In the genomic region with DNA sequence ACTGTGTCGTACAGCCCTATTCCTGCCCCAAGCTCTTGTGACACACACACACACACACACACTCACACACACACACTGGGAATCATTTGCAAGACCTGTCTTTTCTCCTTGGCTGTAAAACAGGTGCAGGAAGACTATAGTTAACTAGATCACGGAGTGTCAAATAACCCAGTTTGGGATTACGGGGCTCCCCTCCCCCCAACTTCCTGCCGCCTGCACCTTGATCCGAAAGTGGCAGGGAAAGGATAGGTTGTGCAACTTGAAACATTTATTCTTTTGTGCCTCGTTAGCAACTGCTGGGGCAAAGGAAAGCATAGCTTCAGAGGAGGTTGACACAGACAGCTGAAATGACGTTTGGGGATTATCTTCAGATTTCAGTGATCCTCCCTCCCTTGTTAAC, we compare ENCODE assay signal across 15 cellular contexts.
DNase-seq lines count a peak whose midpoint lies in the region; ATAC-seq, FAIRE-seq and TF ChIP-seq lines count a peak whose summit lies in the region.
"Had no signal": no experiment of that assay in that cellular context is flagged by ENCODE, and none has a peak within 500 bp of the region (broad histone marks: within the 10 kb centered on the region; RNA-seq: fewer than 3 reads in every experiment).

No MANE protein-coding gene starts in this region.

- H3K4me1 ChIP-seq in Karpas-422 (ENCODE audit: low read length) (no peaks in the 10 kb centered on the region), H1 (replicated peaks in 1 of 4; ENCODE audit: control insufficient read depth in 3 of 4, insufficient read depth in 4 of 4, low read length in 3 of 4) (peaks cover 0 to 13% (median 10%) of the 10 kb centered on the region in 4 experiments; a peak in 6 of 7 replicates), thymus (ENCODE audit: control insufficient read depth, insufficient read depth, low read length) (peaks cover 3% of the 10 kb centered on the region)
- H3K4me1 ChIP-seq in naive thymus-derived CD4-positive, alpha-beta T cell (ENCODE audit: control insufficient read depth in 2 of 2, insufficient read depth in 2 of 2, low read length in 2 of 2), result no peaks in the 10 kb centered on the region

- no peak for TF ChIP-seq EP300 in H1 (IDR thresholded peaks at IDR 0.05; ENCODE audit: borderline replicate concordance in 1 of 2, low read depth in 2 of 2, low read length in 2 of 2)

- H3K9me3 ChIP-seq in Karpas-422 (ENCODE audit: low read length), result no peaks in the 10 kb centered on the region
- no peaks in the 10 kb centered on the region for H3K9me3 ChIP-seq in H1 (ENCODE audit: insufficient read depth in 2 of 2, low read depth in 1 of 2, low read length in 1 of 2)
- H3K9me3 ChIP-seq in thymus (ENCODE audit: control insufficient read depth), result no peaks in the 10 kb centered on the region
- H3K9me3 ChIP-seq in naive thymus-derived CD4-positive, alpha-beta T cell (ENCODE audit: control insufficient read depth in 2 of 3, low read length in 3 of 3), result peaks cover 0 to 10% (median 0%) of the 10 kb centered on the region in 3 experiments

- H2AFZ ChIP-seq in Karpas-422 (ENCODE audit: low read length) (no peak overlapping the region), H1 (ENCODE audit: low read length) (no peak overlapping the region)

- H4K20me1 ChIP-seq in Karpas-422 (ENCODE audit: insufficient read depth, low read depth, low read length) (no peaks in the 10 kb centered on the region), H1 (replicated peaks in 1 of 2; ENCODE audit: control insufficient read depth in 1 of 2, insufficient read depth in 2 of 2, low read length in 2 of 2) (no peaks in the 10 kb centered on the region)

- H3K23me2 ChIP-seq in H1 (ENCODE audit: low read depth, low read length), result no peaks in the 10 kb centered on the region; the same call in 1 of the 2 replicates

- H2BK15ac ChIP-seq in H1 (ENCODE audit: low read length), result peak overlapping the region; percentile 25; the same call in 1 of the 2 replicates

- H2BK20ac ChIP-seq in H1 (ENCODE audit: low read length), result peak overlapping the region; percentile 89; the same call in 1 of the 2 replicates

- TF ChIP-seq CTCF in H1 (IDR thresholded peaks at IDR 0.05; ENCODE audit: control extremely low read depth in 1 of 3, insufficient read depth in 1 of 3, low read depth in 1 of 3, low read length in 3 of 3), result no peak

- H3K4me1 Mint-ChIP-seq in naive thymus-derived CD4-positive, alpha-beta T cell, result peaks cover 0 to 10% (median 8%) of the 10 kb centered on the region in 7 donors
- H3K4me1 Mint-ChIP-seq: IgD-negative memory B cell had no signal

- TF ChIP-seq RAD21 in H1 (IDR thresholded peaks at IDR 0.05 in 1 of 2, conservative IDR thresholded peaks at IDR 0.05 in 1 of 2; ENCODE audit: low read depth in 2 of 2, low read length in 2 of 2), result no peak

- intact Hi-C loops in naive thymus-derived CD4-positive, alpha-beta T cell (cut with micrococcal nuclease), result no loop called here

- H3K4me3 ChIP-seq in Karpas-422 (ENCODE audit: low read length) (no peak overlapping the region), H1 (ENCODE audit: extremely low read depth in 1 of 4, insufficient read depth in 2 of 4, low read depth in 3 of 4, low read length in 4 of 4) (no peak overlapping the region), thymus (ENCODE audit: low read length) (no peak overlapping the region)
- H3K4me3 ChIP-seq in naive thymus-derived CD4-positive, alpha-beta T cell (ENCODE audit: low read length), result no peak overlapping the region

- peaks cover 0 to 4% (median 0%) of the 10 kb centered on the region in 5 donors for H3K36me3 Mint-ChIP-seq in naive thymus-derived CD4-positive, alpha-beta T cell
- H3K36me3 Mint-ChIP-seq: CD8-positive, alpha-beta T cell; IgD-negative memory B cell had no signal

- H3K79me1 ChIP-seq in H1 (ENCODE audit: low read depth, low read length), result no peaks in the 10 kb centered on the region

- CTCF ChIA-PET in H1 (lab: Charles Lee; ENCODE audit: partially characterized antibody), result interaction anchor here (0.9 to 2.4 kb wide), 8 partner anchors 8 to 178 kb away, joined by 3 to 9 read pairs (median 4); no protein-coding TSS in a partner anchor
- CTCF ChIA-PET in naive thymus-derived CD4-positive, alpha-beta T cell (lab: Charles Lee), result no interaction called here

- H4K8ac ChIP-seq in H1 (ENCODE audit: extremely low read depth, insufficient read depth, low read length), result no peak overlapping the region

- 44% methylated on average over 7 of the region's 7 CpGs; no CpG with 5 or more reads in 1 of the 2 experiments for WGBS in H1 (ENCODE audit: extremely low coverage in 1 of 2, insufficient coverage in 1 of 2, insufficient read length in 1 of 2, insufficient replicate concordance in 2 of 2, low coverage in 1 of 2, low lambda C conversion rate in 2 of 2, missing lambda C conversion rate in 1 of 2), 2 experiments
- WGBS in thymus, result 82% methylated on average over 7 of the region's 7 CpGs

- no peak overlapping the region for H4K5ac ChIP-seq in H1 (ENCODE audit: insufficient read length, low read depth, low read length)

- H3K23ac ChIP-seq in H1 (ENCODE audit: insufficient read length), result no peak overlapping the region

- H3K27ac ChIP-seq in Karpas-422 (ENCODE audit: low read length) (no peak overlapping the region), H1 (ENCODE audit: low read depth, low read length) (no peak overlapping the region), thymus (ENCODE audit: low read depth) (peak overlapping the region; percentile 33)
- no peak overlapping the region for H3K27ac ChIP-seq in naive thymus-derived CD4-positive, alpha-beta T cell (ENCODE audit: low read depth, low read length)

- H3K4me2 ChIP-seq in Karpas-422 (ENCODE audit: low read depth, low read length, poor library complexity, severe bottlenecking) (no peak overlapping the region), H1 (ENCODE audit: insufficient read depth in 1 of 2, low read depth in 2 of 2, low read length in 2 of 2) (peak overlapping the region; percentile 2 to 58; a peak in 3 of 4 replicates)

- H3K56ac ChIP-seq in H1 (replicated peaks; ENCODE audit: insufficient read length, low read depth, low read length), result no peak overlapping the region

- peak overlapping the region; percentile 14 for H4K91ac ChIP-seq in H1 (replicated peaks; ENCODE audit: insufficient read length, low read length)

- no peaks in the 10 kb centered on the region for H3K27me3 ChIP-seq in Karpas-422 (ENCODE audit: low read length)
- H3K27me3 ChIP-seq in H1 (replicated peaks in 1 of 4; ENCODE audit: control insufficient read depth in 3 of 4, extremely low read depth in 1 of 4, insufficient read depth in 3 of 4, low read length in 3 of 4), result no peaks in the 10 kb centered on the region
- no peaks in the 10 kb centered on the region for H3K27me3 ChIP-seq in thymus (ENCODE audit: control insufficient read depth, insufficient read depth)
- no peaks in the 10 kb centered on the region for H3K27me3 ChIP-seq in naive thymus-derived CD4-positive, alpha-beta T cell (ENCODE audit: control insufficient read depth in 2 of 2, insufficient read depth in 2 of 2, low read length in 2 of 2)

- no peak overlapping the region for H3K4ac ChIP-seq in H1 (replicated peaks; ENCODE audit: insufficient read length, low read depth, low read length)

- H2BK120ac ChIP-seq in H1 (replicated peaks; ENCODE audit: low read depth, low read length), result no peak overlapping the region

- peak overlapping the region; percentile 38; the same call in 1 of the 2 replicates for H3K18ac ChIP-seq in H1 (ENCODE audit: extremely low read depth, low read length)

- TF ChIP-seq POLR2A in H1 (IDR thresholded peaks at IDR 0.05; ENCODE audit: control extremely low read depth in 1 of 2, low read depth in 2 of 2, low read length in 2 of 2) (no peak), GM18505 (IDR thresholded peaks at IDR 0.05; ENCODE audit: borderline replicate concordance, extremely low read depth, insufficient read depth, insufficient read length) (no peak)

- H3K79me2 ChIP-seq in Karpas-422 (ENCODE audit: low read length), result no peaks in the 10 kb centered on the region
- no peaks in the 10 kb centered on the region for H3K79me2 ChIP-seq in H1 (ENCODE audit: control insufficient read depth in 1 of 2, insufficient read depth in 2 of 2, low read length in 2 of 2)

- peak overlapping the region in 1 of 9 donors; percentile 51 for H3K27ac Mint-ChIP-seq in naive thymus-derived CD4-positive, alpha-beta T cell
- H3K27ac Mint-ChIP-seq: CD8-positive, alpha-beta T cell; IgD-negative memory B cell had no signal

- H3K4me3 Mint-ChIP-seq in naive thymus-derived CD4-positive, alpha-beta T cell, result no peak overlapping the region
- H3K4me3 Mint-ChIP-seq: CD8-positive, alpha-beta T cell; IgD-negative memory B cell had no signal

- no peaks in the 10 kb centered on the region for H3K36me3 ChIP-seq in Karpas-422 (ENCODE audit: insufficient read depth, low read length)
- H3K36me3 ChIP-seq in H1 (ENCODE audit: control insufficient read depth in 2 of 4, insufficient read depth in 4 of 4, low read length in 3 of 4), result no peaks in the 10 kb centered on the region
- no peaks in the 10 kb centered on the region for H3K36me3 ChIP-seq in thymus (ENCODE audit: control insufficient read depth, insufficient read depth)
- no peaks in the 10 kb centered on the region for H3K36me3 ChIP-seq in naive thymus-derived CD4-positive, alpha-beta T cell (ENCODE audit: control insufficient read depth in 2 of 3, insufficient read depth in 3 of 3, low read length in 3 of 3)

- H3K9me3 Mint-ChIP-seq in naive thymus-derived CD4-positive, alpha-beta T cell, result peaks cover 0 to 10% (median 0%) of the 10 kb centered on the region in 11 donors
- H3K9me3 Mint-ChIP-seq: CD8-positive, alpha-beta T cell had no signal

- POLR2A ChIA-PET in H1 (lab: Charles Lee; ENCODE audit: partially characterized antibody), result interaction anchor here (0.9 kb wide), 1 partner anchor 9 kb away, joined by 4 read pairs; no protein-coding TSS in a partner anchor
- POLR2A ChIA-PET in naive thymus-derived CD4-positive, alpha-beta T cell (lab: Charles Lee), result no interaction called here

- DNase-seq in Karpas-422, result peak; percentile 27
- DNase-seq in H1 (ENCODE audit: low read depth in 1 of 2, low spot score in 2 of 2), result no peak
- peak; percentile 74 for DNase-seq in left lobe of liver (ENCODE audit: low spot score)
- no peak for DNase-seq in naive thymus-derived CD4-positive, alpha-beta T cell
- no peak for DNase-seq in NAMALWA (ENCODE audit: low spot score)
- DNase-seq: CD8-positive, alpha-beta T cell; DMS 273 treated with DMSO at 0.1 percent for 48 hours; H7; NCI-H1417 treated with DMSO at 0.1 percent for 48 hours; NCI-H226; NCI-H526; NK-92 treated with Interleukin-12 subunit alpha and Interleukin-12 subunit beta, amount 100 ng/mL, for 24 hours had no signal

- peak; percentile 49 for ATAC-seq in left lobe of liver
- ATAC-seq in naive thymus-derived CD4-positive, alpha-beta T cell, result no peak
- no peak for ATAC-seq in GM18505 (IDR thresholded peaks at IDR 0.05; ENCODE audit: unreplicated experiment)
- ATAC-seq: CD8-positive, alpha-beta T cell had no signal

- no peaks in the 10 kb centered on the region for H3K9me2 ChIP-seq in Karpas-422 (replicated peaks; ENCODE audit: insufficient read depth, low read length)

- no peak overlapping the region for H3K9ac ChIP-seq in Karpas-422 (ENCODE audit: low read length)
- no peak overlapping the region for H3K9ac ChIP-seq in H1 (replicated peaks in 1 of 4; ENCODE audit: extremely low read depth in 1 of 4, low read depth in 3 of 4, low read length in 3 of 4)

- no peak overlapping the region for H3K14ac ChIP-seq in H1 (ENCODE audit: insufficient read length)

- H2BK12ac ChIP-seq in H1 (ENCODE audit: low read depth, low read length), result peak overlapping the region; percentile 81; the same call in 1 of the 2 replicates

- H2AK5ac ChIP-seq in H1 (ENCODE audit: low read depth, low read length), result 0 out of 2 replicates have a peak overlapping the region, but pooled peaks have one; percentile 39

- peaks cover 0 to 11% (median 4%) of the 10 kb centered on the region in 5 donors for H3K27me3 Mint-ChIP-seq in naive thymus-derived CD4-positive, alpha-beta T cell

- no peak for FAIRE-seq in H1 (lab: Jason Lieb, UNC)

- peak overlapping the region; percentile 55; the same call in 1 of the 2 replicates for H2BK5ac ChIP-seq in H1 (ENCODE audit: low read depth, low read length)

Comparison
In these comparisons a context has a peak if more than half of its experiments do, and no peak if none do; other contexts are left out.
1. DNase-seq: peak in Karpas-422 (single experiment) and left lobe of liver (single experiment); none in H1 (0 of 2), naive thymus-derived CD4-positive, alpha-beta T cell (0 of 9) and NAMALWA (single experiment).